ENCODE assay signal across 32 cellular contexts in the genomic region with DNA sequence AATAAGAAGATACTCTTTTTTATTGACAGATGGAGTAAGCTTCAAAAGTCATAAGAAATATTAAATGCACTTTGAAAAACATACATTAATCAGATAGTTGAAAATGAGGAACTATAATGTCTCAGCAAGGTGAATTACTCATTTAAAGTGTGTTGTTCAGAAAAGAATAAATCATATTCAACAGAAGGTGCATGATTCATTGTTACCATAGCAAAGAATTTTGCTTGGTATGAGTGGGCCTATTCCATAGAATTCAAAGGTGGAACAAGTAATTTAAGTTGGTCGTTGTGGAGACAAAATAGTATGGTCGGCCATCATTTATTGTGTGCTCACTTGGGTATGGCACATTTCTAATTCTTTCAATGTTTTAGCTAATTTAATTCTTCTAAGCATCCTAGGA.
"Had no signal": no experiment of that assay in that cellular context is flagged by ENCODE, and none has a peak within 500 bp of the region (broad histone marks: within the 10 kb centered on the region; RNA-seq: fewer than 3 reads in every experiment).

No MANE protein-coding gene starts in this region.

- H3K79me2 ChIP-seq: hepatocyte had no signal

- FAIRE-seq: TTC549 had no signal

- H3K36me3 ChIP-seq: ascending aorta, breast epithelium, cardiac muscle cell, colonic mucosa, esophagus muscularis mucosa, gastroesophageal sphincter, heart right ventricle had no signal

- ATAC-seq: activated naive CD4-positive, alpha-beta T cell treated with anti-CD3 and anti-CD28 coated beads, Interleukin-2, amount 50 U/mL, for 72 hours; activated T-cell treated with anti-CD3 and anti-CD28 coated beads, Interleukin-2, amount 50 U/mL, for 72 hours; gastroesophageal sphincter; heart right ventricle; T-helper 17 cell; WTC11 had no signal

- H3K4me3 ChIP-seq: ascending aorta, breast epithelium, cardiac muscle cell, colonic mucosa, esophagus muscularis mucosa, gastroesophageal sphincter, heart right ventricle, hepatocyte had no signal

- H3K9me3 ChIP-seq: ascending aorta, breast epithelium, colonic mucosa, esophagus muscularis mucosa, gastroesophageal sphincter had no signal

- H3K4me1 ChIP-seq: ascending aorta, breast epithelium, colonic mucosa, esophagus muscularis mucosa, gastroesophageal sphincter, heart right ventricle had no signal

- H3K27me3 ChIP-seq: ascending aorta, breast epithelium, cardiac muscle cell, colonic mucosa, esophagus muscularis mucosa, gastroesophageal sphincter, heart right ventricle, hepatocyte had no signal

- H2AFZ ChIP-seq: hepatocyte had no signal

- H3K27ac ChIP-seq: ascending aorta, breast epithelium, cardiac muscle cell, colonic mucosa, esophagus muscularis mucosa, gastroesophageal sphincter, heart right ventricle, hepatocyte, VCaP had no signal

- DNase-seq: activated CD4-positive, alpha-beta memory T cell treated with anti-CD3 and anti-CD28 coated beads, Interleukin-2, amount 10 ng/mL, durations not matched to agents 7 days and 5 days; activated CD4-positive, alpha-beta T cell treated with anti-CD3 and anti-CD28 coated beads for 1 hour; activated CD4-positive, alpha-beta T cell treated with anti-CD3 and anti-CD28 coated beads for 4 hours; activated CD4-positive, alpha-beta T cell treated with anti-CD3 and anti-CD28 coated beads, Interleukin-2, amount 10 ng/mL, durations not matched to agents 7 days and 5 days; activated CD4-positive, alpha-beta T cell treated with anti-CD3 and anti-CD28 coated beads, Interleukin-2, amount 50 U/mL, for 4 hours; activated CD8-positive, alpha-beta memory T cell treated with anti-CD3 and anti-CD28 coated beads, Interleukin-2, amount 50 U/mL, for 48 hours; activated gamma-delta T cell; activated naive CD4-positive, alpha-beta T cell; activated naive CD4-positive, alpha-beta T cell treated with anti-CD3 and anti-CD28 coated beads, Interleukin-2, amount 10 ng/mL, durations not matched to agents 7 days and 5 days; activated naive CD8-positive, alpha-beta T cell treated with anti-CD3 and anti-CD28 coated beads, Interleukin-2, amount 10 ng/mL, durations not matched to agents 7 days and 5 days; activated T-cell treated with anti-CD3 and anti-CD28 coated beads for 4 hours; activated T-cell treated with anti-CD3 and anti-CD28 coated beads, Interleukin-2, amount 50 U/mL, for 24 hours; activated T-cell treated with anti-CD3 and anti-CD28 coated beads, Interleukin-2, amount 50 U/mL, for 72 hours; central memory CD4-positive, alpha-beta T cell; cerebellar nuclear complex; colonic mucosa; effector memory CD4-positive, alpha-beta T cell; endodermal cell; erythroblast; foreskin melanocyte; heart right ventricle; T-helper 17 cell had no signal

- H3K4me2 ChIP-seq: hepatocyte had no signal
